In the genomic region with DNA sequence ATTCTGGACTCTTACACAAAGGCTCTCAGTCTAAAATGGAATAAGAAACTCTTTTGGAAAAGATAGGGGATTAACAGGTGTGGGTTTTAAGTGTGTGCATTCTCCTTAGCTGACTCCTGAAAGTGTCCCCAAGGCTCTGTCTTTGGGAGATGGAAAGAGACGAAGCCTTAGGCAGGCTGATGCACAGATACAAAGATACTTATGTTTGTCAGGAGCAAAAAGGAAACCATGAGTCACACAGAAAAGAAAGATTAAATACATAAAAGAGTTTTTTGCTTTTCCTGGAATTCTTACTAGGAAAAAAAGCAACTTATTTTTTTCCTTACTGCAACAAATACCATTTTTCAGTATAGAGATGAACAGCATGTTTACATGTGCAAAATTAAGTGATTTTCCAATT, we compare ENCODE assay signal across 27 cellular contexts. TPM values are rescaled to one million over a fixed set of nuclear protein-coding genes. Genes with fewer than 3 reads are reported as not detected.
A peak's percentile ranks its signal among the peaks of the same experiment; 100 is the strongest.
DNase-seq lines count a peak whose midpoint lies in the region; ATAC-seq, FAIRE-seq and TF ChIP-seq lines count a peak whose summit lies in the region.
"Had no signal": no experiment of that assay in that cellular context is flagged by ENCODE, and none has a peak within 500 bp of the region (broad histone marks: within the 10 kb centered on the region; RNA-seq: fewer than 3 reads in every experiment).

No MANE protein-coding gene starts in this region.

- H3K4me1 Mint-ChIP-seq in MCF 10A (ENCODE audit: insufficient read depth, unreplicated experiment) = peaks cover 7% of the 10 kb centered on the region
- H3K4me1 Mint-ChIP-seq: activated naive CD4-positive, alpha-beta T cell treated with anti-CD3 and anti-CD28 coated beads, Interleukin-2, amount 50 U/mL, for 24 hours; brain; natural killer cell; stimulated activated effector memory CD8-positive, alpha-beta T cell treated with anti-CD3 and anti-CD28 coated beads, Interleukin-12 subunit alpha, Interleukin-12 subunit beta, amount 100 ng/mL, for 72 hours had no signal

- H3K9me3 ChIP-seq in breast epithelium (no peaks in the 10 kb centered on the region), K562 (replicated peaks; ENCODE audit: control insufficient read depth, insufficient read depth, low read depth, low read length) (no peaks in the 10 kb centered on the region)
- H3K9me3 ChIP-seq: HAP-1, transverse colon had no signal

- H3K4me3 ChIP-seq in breast epithelium (no peak overlapping the region), K562 (no peak overlapping the region), fibroblast of villous mesenchyme (ENCODE audit: low read depth, low read length) (no peak overlapping the region)
- H3K4me3 ChIP-seq: esophagus muscularis mucosa, HAP-1, lung, transverse colon had no signal

- in situ Hi-C loops in K562 (cut with MboI) = no loop called here

- H3K36me3 Mint-ChIP-seq in MCF 10A (ENCODE audit: insufficient read depth, unreplicated experiment) = no peaks in the 10 kb centered on the region
- H3K36me3 Mint-ChIP-seq: activated naive CD4-positive, alpha-beta T cell treated with anti-CD3 and anti-CD28 coated beads, Interleukin-2, amount 50 U/mL, for 24 hours; brain; stimulated activated effector memory CD8-positive, alpha-beta T cell treated with anti-CD3 and anti-CD28 coated beads, Interleukin-12 subunit alpha, Interleukin-12 subunit beta, amount 100 ng/mL, for 72 hours had no signal

- no peak for DNase-seq in breast epithelium (ENCODE audit: low spot score in 2 of 2)
- no peak for DNase-seq in MCF 10A (ENCODE audit: unreplicated experiment)
- no peak for DNase-seq in K562 (ENCODE audit: extremely low read depth in 1 of 4, low spot score in 3 of 4)
- DNase-seq in fibroblast of villous mesenchyme (ENCODE audit: low read depth) = peak; percentile 41
- peak; percentile 48 for DNase-seq in stromal cell of bone marrow (ENCODE audit: low read depth)
- DNase-seq in SW480 (ENCODE audit: low spot score) = no peak
- no peak for DNase-seq in activated CD4-positive, alpha-beta T cell treated with anti-CD3 and anti-CD28 coated beads for 4 hours
- DNase-seq in NCI-H2081 treated with DMSO at 0.1 percent for 48 hours (lab: John Stamatoyannopoulos, UW) = no peak
- DNase-seq: 8988T; activated CD8-positive, alpha-beta T cell treated with anti-CD3 and anti-CD28 coated beads, Interleukin-2, amount 10 ng/mL, durations not matched to agents 7 days and 5 days; activated T-cell treated with anti-CD3 and anti-CD28 coated beads, Interleukin-2, amount 50 U/mL, for 48 hours; DMS153; natural killer cell; NCI-H1930; NCI-H446 treated with DMSO at 0.1 percent for 48 hours; stimulated activated CD4-positive, alpha-beta T cell treated with anti-CD3 and anti-CD28 coated beads, Interleukin-12 subunit alpha, Interleukin-12 subunit beta, amount 100 ng/mL, for 4 hours; T-helper 1 cell; transverse colon had no signal

- no peaks in the 10 kb centered on the region for H3K4me1 ChIP-seq in breast epithelium
- no peaks in the 10 kb centered on the region; a peak in 1 of 5 replicates for H3K4me1 ChIP-seq in K562 (replicated peaks in 1 of 2; ENCODE audit: control insufficient read depth in 2 of 2, insufficient read depth in 2 of 2, low read length in 2 of 2)
- H3K4me1 ChIP-seq: HAP-1, transverse colon had no signal

- 0% methylated on average over 1 of the region's 1 CpG for WGBS in K562 (ENCODE audit: insufficient coverage, low coverage, missing lambda C conversion rate)

- no peak for TF ChIP-seq EP300 in K562 (IDR thresholded peaks at IDR 0.05; ENCODE audit: low read length)

- H3K9me1 ChIP-seq in K562 (ENCODE audit: control insufficient read depth, insufficient read depth, low read length) = no peaks in the 10 kb centered on the region

- no peak overlapping the region for H3K4me2 ChIP-seq in K562 (ENCODE audit: insufficient read depth, low read length)

- H3K27ac ChIP-seq in breast epithelium (peak overlapping the region; percentile 25 to 31), K562 (ENCODE audit: extremely low read depth, low read depth, low read length) (no peak overlapping the region)
- H3K27ac ChIP-seq: C4-2B, esophagus muscularis mucosa, transverse colon, VCaP had no signal

- no peaks in the 10 kb centered on the region for H3K36me3 ChIP-seq in breast epithelium
- H3K36me3 ChIP-seq in K562 (ENCODE audit: control insufficient read depth, insufficient read depth, low read length) = no peaks in the 10 kb centered on the region
- H3K36me3 ChIP-seq: esophagus muscularis mucosa, HAP-1, transverse colon had no signal

- H3K4me3 Mint-ChIP-seq in MCF 10A (ENCODE audit: unreplicated experiment) = no peak overlapping the region
- H3K4me3 Mint-ChIP-seq: activated CD8-positive, alpha-beta T cell treated with anti-CD3 and anti-CD28 coated beads, Interleukin-2, amount 10 ng/mL, durations not matched to agents 7 days and 5 days; activated naive CD4-positive, alpha-beta T cell treated with anti-CD3 and anti-CD28 coated beads, Interleukin-2, amount 50 U/mL, for 24 hours; brain; natural killer cell; stimulated activated effector memory CD8-positive, alpha-beta T cell treated with anti-CD3 and anti-CD28 coated beads, Interleukin-12 subunit alpha, Interleukin-12 subunit beta, amount 100 ng/mL, for 72 hours had no signal

- POLR2A ChIA-PET in MCF 10A (lab: Yijun Ruan, JAX) (no interaction called here), K562 (lab: Yijun Ruan, JAX) (no interaction called here)

- H3K9ac ChIP-seq in K562 (ENCODE audit: insufficient read depth in 1 of 2, low read depth in 2 of 2, low read length in 2 of 2) = no peak overlapping the region

- H3K79me2 ChIP-seq in K562 (ENCODE audit: control insufficient read depth, insufficient read depth, low read length) = no peaks in the 10 kb centered on the region

- ATAC-seq in K562 = no peak
- ATAC-seq: activated CD8-positive, alpha-beta T cell treated with anti-CD3 and anti-CD28 coated beads, Interleukin-2, amount 10 ng/mL, durations not matched to agents 7 days and 5 days; natural killer cell; stimulated activated effector memory CD8-positive, alpha-beta T cell treated with anti-CD3 and anti-CD28 coated beads, Interleukin-12 subunit alpha, Interleukin-12 subunit beta, amount 100 ng/mL, for 72 hours had no signal

- H3K27me3 Mint-ChIP-seq in MCF 10A (ENCODE audit: insufficient read depth, unreplicated experiment) = no peaks in the 10 kb centered on the region
- H3K27me3 Mint-ChIP-seq: brain had no signal

- no TSS peak for BruUV-seq in MCF 10A (replicated peaks; lab: Mats Ljungman, UMichigan)
- no TSS peak for BruUV-seq in K562 (replicated peaks; lab: Mats Ljungman, UMichigan)

- FAIRE-seq in K562 (lab: Jason Lieb, UNC) = no peak
- FAIRE-seq: islet of Langerhans had no signal

- CTCF ChIA-PET in MCF 10A (lab: Yijun Ruan, JAX) (no interaction called here), K562 (lab: Yijun Ruan, JAX; ENCODE audit: low intra/inter-chr PET ratio) (no interaction called here)

- intact Hi-C loops in breast epithelium (cut with DNase I; ENCODE audit: low total_unique reads) (no loop called here), MCF 10A (cut with micrococcal nuclease) (no loop called here), K562 (cut with micrococcal nuclease) (no loop called here)

- TF ChIP-seq CTCF in breast epithelium (IDR thresholded peaks at IDR 0.05) = no peak
- TF ChIP-seq CTCF in MCF 10A (IDR thresholded peaks at IDR 0.05; ENCODE audit: unreplicated experiment) = no peak
- TF ChIP-seq CTCF in K562 (IDR thresholded peaks at IDR 0.05 in 2 of 3, conservative IDR thresholded peaks at IDR 0.05 in 1 of 3; ENCODE audit: insufficient read depth in 2 of 3, low read depth in 1 of 3, low read length in 3 of 3) = no peak
- TF ChIP-seq CTCF in fibroblast of villous mesenchyme (IDR thresholded peaks at IDR 0.05; ENCODE audit: insufficient read depth, low read depth, low read length) = no peak

- H2AFZ ChIP-seq in K562 (ENCODE audit: low read depth, low read length) = no peak overlapping the region

- no peak overlapping the region for H3K27ac Mint-ChIP-seq in MCF 10A (ENCODE audit: low read depth, unreplicated experiment)
- H3K27ac Mint-ChIP-seq: activated CD8-positive, alpha-beta T cell treated with anti-CD3 and anti-CD28 coated beads, Interleukin-2, amount 10 ng/mL, durations not matched to agents 7 days and 5 days; activated naive CD4-positive, alpha-beta T cell treated with anti-CD3 and anti-CD28 coated beads, Interleukin-2, amount 50 U/mL, for 24 hours; natural killer cell; stimulated activated effector memory CD8-positive, alpha-beta T cell treated with anti-CD3 and anti-CD28 coated beads, Interleukin-12 subunit alpha, Interleukin-12 subunit beta, amount 100 ng/mL, for 72 hours had no signal

- peaks cover 1% of the 10 kb centered on the region for H3K9me3 Mint-ChIP-seq in MCF 10A (ENCODE audit: unreplicated experiment)

- no peaks in the 10 kb centered on the region for H3K27me3 ChIP-seq in breast epithelium
- no peaks in the 10 kb centered on the region for H3K27me3 ChIP-seq in K562 (ENCODE audit: control insufficient read depth in 2 of 2, insufficient read depth in 2 of 2, low read length in 2 of 2)
- H3K27me3 ChIP-seq: esophagus muscularis mucosa, transverse colon had no signal

- H4K20me1 ChIP-seq in K562 (replicated peaks; ENCODE audit: control insufficient read depth, insufficient read depth, low read length) = no peaks in the 10 kb centered on the region

- no peak for TF ChIP-seq RAD21 in K562 (CRISPR knock-in tag; conservative IDR thresholded peaks at IDR 0.05 in 1 of 2, IDR thresholded peaks at IDR 0.05 in 1 of 2)

- TF ChIP-seq POLR2A in breast epithelium (IDR thresholded peaks at IDR 0.05) (no peak), K562 (conservative IDR thresholded peaks at IDR 0.05) (no peak)

RNA-seq across cellular contexts. Expression of a gene that starts 23.8 kb away (rescaled TPM):
- total RNA-seq in breast epithelium (100 to 1,000 TPM in 1 of 3 donors, 10 to 100 TPM in 2; 17.4 to 170 (median 41.1) TPM), MCF 10A (2022) (2.9 and 3.1 TPM in 2 replicates), K562 (2014; rRNA removed) (not detected in 2 replicates), K562 (2014; rRNA removed; fragmentation: Illumina TruSeq; extraction: Trizol) (not detected in 2 replicates), K562 (2015; rRNA removed; fragmentation: Illumina TruSeq; extraction: Trizol) (not detected in 2 replicates), K562 (2021) (0.24 TPM in 1 of 2 replicates, not detected in the other), fibroblast of villous mesenchyme (4.2 and 7.8 TPM in 2 replicates)
- not detected in 2 replicates for total RNA-seq in K562 (2011; cell fraction: chromatin; rRNA removed; ENCODE audit: low replicate concordance)
- total RNA-seq in K562 (2011; cell fraction: nucleolus; rRNA removed) = not detected in 2 replicates
- total RNA-seq in K562 (2011; cell fraction: nucleoplasm; rRNA removed) = not detected in 2 replicates
- polyA plus RNA-seq in K562 (2011; rRNA removed) (not detected in 2 replicates), K562 (2014; fragmentation: Illumina TruSeq; extraction: Trizol) (0.03 TPM in 1 of 2 replicates, not detected in the other), K562 (2014; fragmentation: Nextera tagmentation; extraction: Ambion mirVana) (under 1 TPM; 0.01 to 0.08 TPM), K562 (2014; rRNA removed) (not detected in 2 replicates)
- not detected in 2 replicates for polyA plus RNA-seq in K562 (2011; cell fraction: cytosol; rRNA removed)
- not detected in 2 replicates for polyA plus RNA-seq in K562 (2011; cell fraction: nucleus; rRNA removed)
- polyA plus RNA-seq in K562 (2012) = 0.04 TPM in 2 replicates
- polyA minus RNA-seq in K562 (2011; rRNA and poly(A)+ RNA removed) = not detected in 2 replicates
- not detected in 2 replicates for polyA minus RNA-seq in K562 (2011; cell fraction: cytosol; rRNA and poly(A)+ RNA removed)
- polyA minus RNA-seq in K562 (2011; cell fraction: nucleus; rRNA and poly(A)+ RNA removed) = not detected in 2 replicates
- total RNA-seq: natural killer cell had no signal

Comparison
In these comparisons a context has a peak if more than half of its experiments do, and no peak if none do; other contexts are left out.
1. DNase-seq: peak in fibroblast of villous mesenchyme (single experiment) and stromal cell of bone marrow (single experiment); none in breast epithelium (0 of 2), MCF 10A (single experiment), K562 (0 of 4), SW480 (single experiment), activated CD4-positive, alpha-beta T cell treated with anti-CD3 and anti-CD28 coated beads for 4 hours (0 of 2) and NCI-H2081 treated with DMSO at 0.1 percent for 48 hours (single experiment).